In genomic region chr9:72661401-72662135, GRCh38 we compare ENCODE assay signal across 19 cellular contexts.
DNase-seq lines count a peak whose midpoint lies in the region; ATAC-seq and TF ChIP-seq lines count a peak whose summit lies in the region.
"Had no signal": no experiment of that assay in that cellular context is flagged by ENCODE, and none has a peak within 500 bp of the region (broad histone marks: within the 10 kb centered on the region; RNA-seq: fewer than 3 reads in every experiment).

No MANE protein-coding gene starts in this region.

- H3K27me3 ChIP-seq in mammary epithelial cell (ENCODE audit: insufficient read depth, low read length): no peaks in the 10 kb centered on the region
- H3K27me3 ChIP-seq in CD8-positive, alpha-beta memory T cell (ENCODE audit: insufficient read depth, low read length, poor library complexity, severe bottlenecking): no peaks in the 10 kb centered on the region
- H3K27me3 ChIP-seq: right lobe of liver, upper lobe of left lung had no signal

- dilution Hi-C loops in mammary epithelial cell (cut with HindIII; ENCODE audit: low sequenced_read_pairs): no loop called here

- DNase-seq in AG08395 (ENCODE audit: low spot score): peak; percentile 75
- DNase-seq in HCEC 1CT: peak; percentile 63
- peak; percentile 78 for DNase-seq in mammary epithelial cell
- peak; percentile 75 for DNase-seq in iris pigment epithelial cell (ENCODE audit: low read depth)
- no peak for DNase-seq in HK-2 (ENCODE audit: unreplicated experiment)
- no peak for DNase-seq in COR-L47 (lab: John Stamatoyannopoulos, UW)
- DNase-seq in CD8-positive, alpha-beta memory T cell: no peak
- DNase-seq: activated CD4-positive, alpha-beta T cell treated with anti-CD3 and anti-CD28 coated beads for 48 hours; activated T-cell treated with anti-CD3 and anti-CD28 coated beads for 4 hours; NCI-H2029 treated with DMSO at 0.1 percent for 48 hours; nephron progenitor cell; right lobe of liver; stimulated activated CD4-positive, alpha-beta T cell treated with anti-CD3 and anti-CD28 coated beads, Interleukin-4, amount 100 ng/mL, for 4 hours had no signal

- CTCF ChIA-PET in mammary epithelial cell (lab: Charles Lee; ENCODE audit: low non-redundant PET): no interaction called here
- CTCF ChIA-PET in CD8-positive, alpha-beta memory T cell (lab: Charles Lee): no interaction called here

- in situ Hi-C loops in mammary epithelial cell (cut with MboI; ENCODE audit: low sequenced_read_pairs in 2 of 2): no loop called here

- BruUV-seq in mammary epithelial cell (replicated peaks; lab: Mats Ljungman, UMichigan): no TSS peak

- TF ChIP-seq CTCF in mammary epithelial cell (conservative IDR thresholded peaks at IDR 0.05 in 1 of 2, IDR thresholded peaks at IDR 0.05 in 1 of 2; ENCODE audit: extremely low read depth in 1 of 2, insufficient read depth in 1 of 2, low read depth in 1 of 2, low read length in 2 of 2): no peak

- no peaks in the 10 kb centered on the region for H3K79me2 ChIP-seq in mammary epithelial cell (ENCODE audit: insufficient read depth, low read length)

- no peaks in the 10 kb centered on the region for H3K4me1 Mint-ChIP-seq in CD8-positive, alpha-beta memory T cell
- H3K4me1 Mint-ChIP-seq: nephron progenitor cell had no signal

- peaks cover 10 to 12% of the 10 kb centered on the region in 2 donors for H3K27me3 Mint-ChIP-seq in CD8-positive, alpha-beta memory T cell

- no peaks in the 10 kb centered on the region for H3K36me3 ChIP-seq in mammary epithelial cell (ENCODE audit: insufficient read depth, low read length)
- H3K36me3 ChIP-seq in CD8-positive, alpha-beta memory T cell (ENCODE audit: insufficient read depth, low read length): no peaks in the 10 kb centered on the region
- H3K36me3 ChIP-seq: right lobe of liver, upper lobe of left lung had no signal

- H3K4me2 ChIP-seq in mammary epithelial cell (ENCODE audit: insufficient read depth, low read depth, low read length): no peak overlapping the region
- H3K4me2 ChIP-seq: A549 had no signal

- H4K20me1 ChIP-seq in mammary epithelial cell (ENCODE audit: insufficient read depth, low read length): no peaks in the 10 kb centered on the region

- H2AFZ ChIP-seq in mammary epithelial cell (ENCODE audit: low read depth, low read length): no peak overlapping the region

- no peak for ATAC-seq in GM18858 (IDR thresholded peaks at IDR 0.05; ENCODE audit: unreplicated experiment)
- ATAC-seq: right lobe of liver, Right ventricle myocardium inferior had no signal

- peak overlapping the region; percentile 28 for H3K27ac ChIP-seq in mammary epithelial cell (ENCODE audit: insufficient read depth, low read depth, low read length)
- H3K27ac ChIP-seq in CD8-positive, alpha-beta memory T cell (ENCODE audit: low read depth, low read length): no peak overlapping the region
- H3K27ac ChIP-seq: A549, HL-60, right lobe of liver, upper lobe of left lung had no signal

- peaks cover 30% of the 10 kb centered on the region for H3K4me1 ChIP-seq in mammary epithelial cell (ENCODE audit: insufficient read depth, low read length)
- no peaks in the 10 kb centered on the region for H3K4me1 ChIP-seq in CD8-positive, alpha-beta memory T cell (ENCODE audit: insufficient read depth, low read length)
- H3K4me1 ChIP-seq: right lobe of liver, upper lobe of left lung had no signal

- H3K36me3 Mint-ChIP-seq in CD8-positive, alpha-beta memory T cell: no peaks in the 10 kb centered on the region
- H3K36me3 Mint-ChIP-seq: activated naive CD8-positive, alpha-beta T cell had no signal

- no peak overlapping the region for H3K4me3 Mint-ChIP-seq in CD8-positive, alpha-beta memory T cell
- H3K4me3 Mint-ChIP-seq: activated naive CD8-positive, alpha-beta T cell; nephron progenitor cell had no signal

- H3K9me3 ChIP-seq in mammary epithelial cell (replicated peaks; ENCODE audit: insufficient read depth, low read length): no peaks in the 10 kb centered on the region
- no peaks in the 10 kb centered on the region for H3K9me3 ChIP-seq in CD8-positive, alpha-beta memory T cell (ENCODE audit: low read length)
- H3K9me3 ChIP-seq: A549, right lobe of liver, upper lobe of left lung had no signal

- POLR2A ChIA-PET in CD8-positive, alpha-beta memory T cell (lab: Charles Lee): no interaction called here

- intact Hi-C loops in mammary epithelial cell (cut with micrococcal nuclease): no loop called here

- WGBS in mammary epithelial cell (ENCODE audit: low coverage, missing lambda C conversion rate): 75% methylated on average over 2 of the region's 2 CpGs

- H3K9me3 Mint-ChIP-seq in CD8-positive, alpha-beta memory T cell: no peaks in the 10 kb centered on the region
- H3K9me3 Mint-ChIP-seq: nephron progenitor cell had no signal

- H3K9ac ChIP-seq in mammary epithelial cell (ENCODE audit: insufficient read depth, low read length): no peak overlapping the region

- H3K27ac Mint-ChIP-seq in CD8-positive, alpha-beta memory T cell: no peak overlapping the region
- H3K27ac Mint-ChIP-seq: activated naive CD8-positive, alpha-beta T cell; nephron progenitor cell had no signal

- H3K4me3 ChIP-seq in mammary epithelial cell (replicated peaks in 1 of 3; ENCODE audit: insufficient read depth in 1 of 3, low read depth in 2 of 3, low read length in 3 of 3): no peak overlapping the region
- no peak overlapping the region for H3K4me3 ChIP-seq in CD8-positive, alpha-beta memory T cell (ENCODE audit: low read length)
- H3K4me3 ChIP-seq: A549, right lobe of liver, upper lobe of left lung had no signal

Comparison
In these comparisons a context has a peak if more than half of its experiments do, and no peak if none do; other contexts are left out.
1. DNase-seq: peak in AG08395 (single experiment), HCEC 1CT (single experiment), mammary epithelial cell (single experiment) and iris pigment epithelial cell (single experiment); none in HK-2 (single experiment), COR-L47 (single experiment) and CD8-positive, alpha-beta memory T cell (0 of 5).